In the genomic region with DNA sequence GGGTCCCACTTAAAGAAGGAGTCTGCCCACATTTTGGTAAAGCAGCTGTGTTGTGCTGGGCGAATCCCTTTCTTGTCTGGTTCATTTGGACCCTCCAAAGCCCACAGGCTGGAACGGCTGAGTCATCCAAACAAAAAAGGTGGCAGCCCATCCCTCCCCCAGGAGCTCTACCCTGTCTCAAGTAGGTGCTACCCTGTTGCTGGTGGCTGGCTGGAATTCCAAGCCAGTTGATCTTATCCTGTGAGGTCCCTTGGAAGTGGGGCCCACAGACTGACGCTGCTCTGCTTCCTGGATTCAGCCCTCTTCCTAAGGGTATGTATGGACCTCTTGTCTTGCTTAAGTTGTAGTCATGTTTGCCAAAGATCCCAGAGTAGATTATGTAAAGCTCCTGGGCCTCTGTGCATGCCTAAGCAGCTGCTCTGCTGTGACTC, we compare ENCODE assay signal across 14 cellular contexts. TPM values are rescaled to one million over a fixed set of nuclear protein-coding genes. Genes with fewer than 3 reads are reported as not detected.
A peak's percentile ranks its signal among the peaks of the same experiment; 100 is the strongest.
DNase-seq lines count a peak whose midpoint lies in the region; ATAC-seq, FAIRE-seq and TF ChIP-seq lines count a peak whose summit lies in the region.
"Had no signal": no experiment of that assay in that cellular context is flagged by ENCODE, and none has a peak within 500 bp of the region (broad histone marks: within the 10 kb centered on the region; RNA-seq: fewer than 3 reads in every experiment).

No MANE protein-coding gene starts in this region.

- TSS peak; percentile 35 for BruUV-seq in Calu3 (replicated peaks; lab: Mats Ljungman, UMichigan)

- no peak overlapping the region for H3K4me3 Mint-ChIP-seq in Calu3 (ENCODE audit: low read depth, unreplicated experiment)
- H3K4me3 Mint-ChIP-seq in CD8-positive, alpha-beta memory T cell: no peak overlapping the region
- no peak overlapping the region for H3K4me3 Mint-ChIP-seq in activated T-cell treated with anti-CD3 and anti-CD28 coated beads, Interleukin-2, amount 50 U/mL, for 72 hours
- H3K4me3 Mint-ChIP-seq: activated CD8-positive, alpha-beta T cell treated with anti-CD3 and anti-CD28 coated beads for 36 hours had no signal

- no peak for TF ChIP-seq CTCF in Calu3 (IDR thresholded peaks at IDR 0.05; ENCODE audit: unreplicated experiment)
- no peak for TF ChIP-seq CTCF in keratinocyte (optimal IDR thresholded peaks at IDR 0.05 in 1 of 3, IDR thresholded peaks at IDR 0.05 in 1 of 3, conservative IDR thresholded peaks at IDR 0.05 in 1 of 3; ENCODE audit: extremely low read depth in 1 of 3, insufficient read depth in 2 of 3, low read length in 3 of 3)

- no peaks in the 10 kb centered on the region for H3K9me1 ChIP-seq in keratinocyte (ENCODE audit: control insufficient read depth, extremely low read depth, insufficient read depth, low read length)

- H3K27me3 Mint-ChIP-seq in Calu3 (ENCODE audit: unreplicated experiment): no peaks in the 10 kb centered on the region
- H3K27me3 Mint-ChIP-seq in CD8-positive, alpha-beta memory T cell: no peaks in the 10 kb centered on the region
- H3K27me3 Mint-ChIP-seq in activated T-cell treated with anti-CD3 and anti-CD28 coated beads, Interleukin-2, amount 50 U/mL, for 72 hours (ENCODE audit: low read depth): peaks cover 31% of the 10 kb centered on the region

- CTCF ChIA-PET in Calu3 (lab: Charles Lee): interaction anchor here (1.2 kb wide), 2 partner anchors 45 to 72 kb away, joined by 3 to 4 read pairs; a partner anchor contains a TSS
- CTCF ChIA-PET in CD8-positive, alpha-beta memory T cell (lab: Charles Lee): no interaction called here

- peak overlapping the region; percentile 26 to 53 (median 48) for H3K4me3 ChIP-seq in keratinocyte (ENCODE audit: control insufficient read depth in 2 of 3, extremely low read depth in 1 of 3, insufficient read depth in 2 of 3, low read depth in 1 of 3, low read length in 3 of 3)
- no peak overlapping the region for H3K4me3 ChIP-seq in CD8-positive, alpha-beta memory T cell (ENCODE audit: low read length)
- H3K4me3 ChIP-seq: GM23248, spleen had no signal

- no peaks in the 10 kb centered on the region for H3K79me2 ChIP-seq in keratinocyte (ENCODE audit: control insufficient read depth, insufficient read depth, low read length)

- peak overlapping the region; percentile 83 for H3K4me2 ChIP-seq in keratinocyte (ENCODE audit: control insufficient read depth, extremely low read depth, insufficient read depth, low read depth, low read length)

- no peak for DNase-seq in Calu3
- DNase-seq in T47D (ENCODE audit: low read depth in 1 of 2, low spot score in 1 of 2): peak; percentile 37 to 94
- peak; percentile 77 for DNase-seq in keratinocyte (ENCODE audit: low read depth, low spot score)
- no peak for DNase-seq in pons (ENCODE audit: low spot score)
- DNase-seq in NCI-H146 (lab: John Stamatoyannopoulos, UW): no peak
- no peak for DNase-seq in CD8-positive, alpha-beta memory T cell
- no peak for DNase-seq in activated T-cell treated with anti-CD3 and anti-CD28 coated beads, Interleukin-2, amount 50 U/mL, for 72 hours
- DNase-seq: activated CD8-positive, alpha-beta T cell treated with anti-CD3 and anti-CD28 coated beads for 36 hours; aorta; GM23248; NCI-H2029 treated with DMSO at 0.1 percent for 48 hours; spleen had no signal

- H3K9me3 Mint-ChIP-seq in Calu3 (ENCODE audit: low read depth, unreplicated experiment): peaks cover 2% of the 10 kb centered on the region
- H3K9me3 Mint-ChIP-seq in CD8-positive, alpha-beta memory T cell: peaks cover 0 to 4% (median 3%) of the 10 kb centered on the region in 5 donors
- peaks cover 4 to 13% of the 10 kb centered on the region in 2 donors for H3K9me3 Mint-ChIP-seq in activated T-cell treated with anti-CD3 and anti-CD28 coated beads, Interleukin-2, amount 50 U/mL, for 72 hours
- H3K9me3 Mint-ChIP-seq: activated CD8-positive, alpha-beta T cell treated with anti-CD3 and anti-CD28 coated beads for 36 hours had no signal

- peak overlapping the region; percentile 40 for H3K27ac Mint-ChIP-seq in Calu3 (ENCODE audit: unreplicated experiment)
- no peak overlapping the region for H3K27ac Mint-ChIP-seq in CD8-positive, alpha-beta memory T cell
- no peak overlapping the region for H3K27ac Mint-ChIP-seq in activated T-cell treated with anti-CD3 and anti-CD28 coated beads, Interleukin-2, amount 50 U/mL, for 72 hours
- H3K27ac Mint-ChIP-seq: activated CD8-positive, alpha-beta T cell treated with anti-CD3 and anti-CD28 coated beads for 36 hours had no signal

- H3K4me1 ChIP-seq in keratinocyte (ENCODE audit: control insufficient read depth, extremely low read depth, insufficient read depth, low read length): peaks cover 16% of the 10 kb centered on the region
- H3K4me1 ChIP-seq in CD8-positive, alpha-beta memory T cell (ENCODE audit: insufficient read depth, low read length): no peaks in the 10 kb centered on the region
- H3K4me1 ChIP-seq: spleen had no signal

- ATAC-seq in activated T-cell treated with anti-CD3 and anti-CD28 coated beads, Interleukin-2, amount 50 U/mL, for 72 hours (replicated peaks in 1 of 2): no peak
- ATAC-seq: activated CD8-positive, alpha-beta T cell treated with anti-CD3 and anti-CD28 coated beads for 36 hours had no signal

- H3K36me3 Mint-ChIP-seq in Calu3 (ENCODE audit: insufficient read depth, unreplicated experiment): no peaks in the 10 kb centered on the region
- H3K36me3 Mint-ChIP-seq in CD8-positive, alpha-beta memory T cell: peaks cover 0 to 8% (median 0%) of the 10 kb centered on the region in 3 donors
- H3K36me3 Mint-ChIP-seq in activated T-cell treated with anti-CD3 and anti-CD28 coated beads, Interleukin-2, amount 50 U/mL, for 72 hours (ENCODE audit: insufficient read depth in 2 of 2): peaks cover 2 to 6% of the 10 kb centered on the region in 2 donors

- H3K27me3 ChIP-seq in keratinocyte (ENCODE audit: control insufficient read depth, extremely low read depth, insufficient read depth, low read length): no peaks in the 10 kb centered on the region
- H3K27me3 ChIP-seq in CD8-positive, alpha-beta memory T cell (ENCODE audit: insufficient read depth, low read length, poor library complexity, severe bottlenecking): no peaks in the 10 kb centered on the region
- H3K27me3 ChIP-seq: spleen had no signal

- no peak for TF ChIP-seq RAD21 in Ishikawa (IDR thresholded peaks at IDR 0.05; ENCODE audit: low read depth)

- POLR2A ChIA-PET in CD8-positive, alpha-beta memory T cell (lab: Charles Lee): no interaction called here

- H3K9me3 ChIP-seq in keratinocyte (ENCODE audit: control insufficient read depth, low read depth, low read length): no peaks in the 10 kb centered on the region
- H3K9me3 ChIP-seq in CD8-positive, alpha-beta memory T cell (ENCODE audit: low read length): no peaks in the 10 kb centered on the region

- no peaks in the 10 kb centered on the region for H3K36me3 ChIP-seq in keratinocyte (ENCODE audit: control insufficient read depth in 2 of 2, extremely low read depth in 1 of 2, insufficient read depth in 2 of 2, low read length in 2 of 2)
- no peaks in the 10 kb centered on the region for H3K36me3 ChIP-seq in CD8-positive, alpha-beta memory T cell (ENCODE audit: insufficient read depth, low read length)
- H3K36me3 ChIP-seq: spleen had no signal

- FAIRE-seq in keratinocyte (lab: Jason Lieb, UNC): peak; percentile 97
- FAIRE-seq: TTC549 had no signal

- H4K20me1 ChIP-seq in keratinocyte (ENCODE audit: control insufficient read depth, extremely low read depth, insufficient read depth, low read length): no peaks in the 10 kb centered on the region

- dilution Hi-C loops in keratinocyte (cut with MboI; ENCODE audit: extremely low pct_ligation_motif_present, low sequenced_read_pairs): no loop called here

- in situ Hi-C loops in T47D (cut with HindIII; ENCODE audit: low pct_unique_long_range_greater_than_20kb, low sequenced_read_pairs): no loop called here

- no peak for TF ChIP-seq EP300 in Ishikawa (IDR thresholded peaks at IDR 0.05; ENCODE audit: borderline replicate concordance)

- intact Hi-C loops in Calu3 (cut with micrococcal nuclease; ENCODE audit: unreplicated experiment): loop anchor here (5.0 kb wide), 2 partner anchors 51 to 71 kb away; no protein-coding TSS in a partner anchor

- peak overlapping the region; percentile 79 for H3K27ac ChIP-seq in keratinocyte (ENCODE audit: control insufficient read depth, insufficient read depth, low read length)
- no peak overlapping the region for H3K27ac ChIP-seq in CD8-positive, alpha-beta memory T cell (ENCODE audit: low read depth, low read length)
- H3K27ac ChIP-seq: GM23248, spleen had no signal

- H2AFZ ChIP-seq in keratinocyte (ENCODE audit: control insufficient read depth, low read length): peak overlapping the region; percentile 88
- H2AFZ ChIP-seq: GM23248 had no signal

- H3K9ac ChIP-seq in keratinocyte (ENCODE audit: control insufficient read depth, extremely low read depth, insufficient read depth, low read length): peak overlapping the region; percentile 64
- H3K9ac ChIP-seq: GM23248 had no signal

- H3K4me1 Mint-ChIP-seq in Calu3 (ENCODE audit: low read depth, unreplicated experiment): peaks cover 24% of the 10 kb centered on the region
- H3K4me1 Mint-ChIP-seq in CD8-positive, alpha-beta memory T cell: no peaks in the 10 kb centered on the region
- H3K4me1 Mint-ChIP-seq in activated T-cell treated with anti-CD3 and anti-CD28 coated beads, Interleukin-2, amount 50 U/mL, for 72 hours (ENCODE audit: low read depth): no peaks in the 10 kb centered on the region

TF ChIP-seq in Ishikawa, 13 proteins besides CTCF, POLR2A, EP300 and RAD21:
- TF ChIP-seq, protein P1, sequence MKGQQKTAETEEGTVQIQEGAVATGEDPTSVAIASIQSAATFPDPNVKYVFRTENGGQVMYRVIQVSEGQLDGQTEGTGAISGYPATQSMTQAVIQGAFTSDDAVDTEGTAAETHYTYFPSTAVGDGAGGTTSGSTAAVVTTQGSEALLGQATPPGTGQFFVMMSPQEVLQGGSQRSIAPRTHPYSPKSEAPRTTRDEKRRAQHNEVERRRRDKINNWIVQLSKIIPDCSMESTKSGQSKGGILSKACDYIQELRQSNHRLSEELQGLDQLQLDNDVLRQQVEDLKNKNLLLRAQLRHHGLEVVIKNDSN (IDR thresholded peaks at IDR 0.05): no peak
- TF ChIP-seq TEAD4 (IDR thresholded peaks at IDR 0.05): peak; percentile 32; the same call in 1 of the 2 replicates

RNA-seq across cellular contexts. Expression of a gene that starts 44.5 kb away (rescaled TPM):
- total RNA-seq in Calu3 (2022): 0.87 and 2.2 TPM in 2 replicates
- polyA plus RNA-seq in keratinocyte: 0.03 TPM in 1 of 3 replicates, not detected in the others
- not detected for polyA plus RNA-seq in keratinocyte (2011; ENCODE audit: low read depth)
- not detected in 2 replicates for polyA plus RNA-seq in keratinocyte (2011; cell fraction: cytosol; rRNA removed)
- polyA plus RNA-seq in keratinocyte (2011; cell fraction: nucleus; rRNA removed): not detected in 2 replicates
- polyA plus RNA-seq in keratinocyte (2012; ENCODE audit: low replicate concordance): not detected in 2 replicates
- polyA minus RNA-seq in keratinocyte: not detected in 3 replicates
- not detected for polyA minus RNA-seq in keratinocyte (2011; cell fraction: cytosol; rRNA and poly(A)+ RNA removed)
- not detected in 2 replicates for polyA minus RNA-seq in keratinocyte (2011; cell fraction: nucleus; rRNA and poly(A)+ RNA removed)
- 1 to 10 TPM; 1.5 to 1.8 TPM for total RNA-seq in CD8-positive, alpha-beta memory T cell
- 10.8 TPM for polyA plus RNA-seq in CD8-positive, alpha-beta memory T cell
- under 1 TPM; 0.17 to 0.51 TPM for total RNA-seq in activated T-cell treated with anti-CD3 and anti-CD28 coated beads, Interleukin-2, amount 50 U/mL, for 72 hours
- total RNA-seq: GM23248 had no signal
- polyA plus RNA-seq: GM23248 had no signal

Comparison
In these comparisons a context has a peak if more than half of its experiments do, and no peak if none do; other contexts are left out.
1. DNase-seq: peak in T47D (2 of 2) and keratinocyte (single experiment); none in Calu3 (single experiment), pons (single experiment), NCI-H146 (single experiment), CD8-positive, alpha-beta memory T cell (0 of 5) and activated T-cell treated with anti-CD3 and anti-CD28 coated beads, Interleukin-2, amount 50 U/mL, for 72 hours (0 of 2).